18 cellular contexts compared by ENCODE assay signal in the genomic region with DNA sequence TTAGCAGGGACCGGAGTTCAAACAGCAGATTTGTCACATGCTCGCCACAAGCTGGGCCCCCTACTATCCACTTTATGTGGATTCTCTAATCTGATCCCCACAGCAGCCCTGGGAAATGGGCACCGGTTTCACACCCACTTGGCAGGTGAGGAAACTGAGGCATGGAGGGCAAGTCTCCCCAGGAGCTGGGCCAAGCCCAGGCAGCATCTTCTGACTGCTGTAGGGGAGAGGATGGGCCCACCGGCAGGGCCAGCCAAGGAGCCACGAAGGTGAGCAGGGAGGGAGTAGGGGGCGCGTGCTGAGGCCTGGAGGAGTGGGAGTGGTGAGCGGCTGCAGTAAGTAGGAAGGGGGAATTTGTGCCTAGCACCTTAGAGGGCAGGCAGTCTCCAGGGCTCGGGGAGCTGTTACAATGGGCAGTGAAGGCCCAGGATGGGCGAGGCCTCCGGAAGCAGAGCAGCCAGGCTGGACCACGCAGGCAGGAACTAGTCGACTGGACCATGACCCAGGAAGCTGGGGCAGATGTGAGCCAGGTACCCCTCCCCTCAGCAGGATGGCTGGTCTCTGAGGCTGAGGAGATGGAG. TPM values are rescaled to one million over a fixed set of nuclear protein-coding genes. Genes with fewer than 3 reads are reported as not detected.
A peak's percentile ranks its signal among the peaks of the same experiment; 100 is the strongest.
DNase-seq lines count a peak whose midpoint lies in the region; ATAC-seq and TF ChIP-seq lines count a peak whose summit lies in the region.
"Had no signal": no experiment of that assay in that cellular context is flagged by ENCODE, and none has a peak within 500 bp of the region (broad histone marks: within the 10 kb centered on the region; RNA-seq: fewer than 3 reads in every experiment).

No MANE protein-coding gene starts in this region.

- WGBS in H9 (ENCODE audit: extremely low coverage, insufficient read length, low lambda C conversion rate) = no CpG with 5 or more reads among the region's 13 CpGs

- H2AK5ac ChIP-seq in H9 (ENCODE audit: insufficient read length, low read length) = no peak overlapping the region

- H3K27ac Mint-ChIP-seq in H9 (peak overlapping the region in 2 of 3 experiments; percentile 23 to 70; a peak in 2 of 7 replicates), T-helper 17 cell (peak overlapping the region; percentile 92)
- H3K27ac Mint-ChIP-seq: B cell; CD8-positive, alpha-beta T cell; HFFc6 had no signal

- no peak overlapping the region for H2AFZ ChIP-seq in H9 (ENCODE audit: low read length)
- H2AFZ ChIP-seq: GM23338 had no signal

- no peak overlapping the region for H4K91ac ChIP-seq in H9 (ENCODE audit: insufficient read length, low read depth, low read length)

- no peak overlapping the region for H3K4me3 Mint-ChIP-seq in H9
- no peak overlapping the region for H3K4me3 Mint-ChIP-seq in T-helper 17 cell
- H3K4me3 Mint-ChIP-seq: B cell; CD8-positive, alpha-beta T cell; GM23338; HFFc6 had no signal

- no peaks in the 10 kb centered on the region for H4K20me1 ChIP-seq in H9 (ENCODE audit: control insufficient read depth, insufficient read depth, insufficient read length)

- H3K27me3 Mint-ChIP-seq in H9 (ENCODE audit: low read depth) (peaks cover 2% of the 10 kb centered on the region), T-helper 17 cell (no peaks in the 10 kb centered on the region)
- H3K27me3 Mint-ChIP-seq: B cell had no signal

- no peak overlapping the region for H2BK20ac ChIP-seq in H9 (ENCODE audit: low read depth, low read length, poor library complexity, severe bottlenecking)

- no peak overlapping the region for H4K5ac ChIP-seq in H9 (ENCODE audit: insufficient read length, low read depth, low read length)

- no peaks in the 10 kb centered on the region for H3K4me1 ChIP-seq in H9 (ENCODE audit: insufficient read depth, low read length)
- H3K4me1 ChIP-seq: BLaER1 treated with 17β-estradiol and CSF1 and Interleukin-3, amounts not matched to agents 10 nM and 100 nM had no signal

- H2BK120ac ChIP-seq in H9 (ENCODE audit: low read depth, low read length, poor library complexity, severe bottlenecking) = no peak overlapping the region

- H3K9ac ChIP-seq in H9 (ENCODE audit: extremely low read depth, insufficient read length, low read length) = no peak overlapping the region
- H3K9ac ChIP-seq: BLaER1 treated with 17β-estradiol and CSF1 and Interleukin-3, amounts not matched to agents 10 nM and 100 nM had no signal

- H2BK5ac ChIP-seq in H9 (ENCODE audit: insufficient read length, low read length) = no peak overlapping the region

- no peak for ATAC-seq in T-helper 17 cell
- ATAC-seq: CD8-positive, alpha-beta T cell; GM23338; HCT116 had no signal

- H3T11ph ChIP-seq in H9 (ENCODE audit: low read length) = no peak overlapping the region

- no peak overlapping the region for H3K14ac ChIP-seq in H9 (ENCODE audit: insufficient read depth, low read length)

- H3K56ac ChIP-seq in H9 (ENCODE audit: insufficient read length, low read depth, low read length) = no peak overlapping the region

- H3K18ac ChIP-seq in H9 (ENCODE audit: insufficient read length, low read depth, low read length) = no peak overlapping the region

- H3K23ac ChIP-seq in H9 (ENCODE audit: insufficient read length, low read depth, low read length) = no peak overlapping the region

- H3K27ac ChIP-seq in H9 (ENCODE audit: insufficient read length, low read depth, low read length) = no peak overlapping the region
- H3K27ac ChIP-seq: BLaER1 treated with 17β-estradiol and CSF1 and Interleukin-3, amounts not matched to agents 10 nM and 100 nM; HL-60 had no signal

- DNase-seq in activated effector memory CD4-positive, alpha-beta T cell treated with anti-CD3 and anti-CD28 coated beads, Interleukin-2, amount 50 U/mL, for 16 hours = peak; percentile 58
- DNase-seq in activated effector memory CD4-positive, alpha-beta T cell treated with Interleukin-2 at 50 U/mL for 16 hours = no peak
- DNase-seq in H9 (no peak), T-helper 17 cell (no peak), mesenteric fat pad (ENCODE audit: low spot score) (peak; percentile 80), NCI-H524 treated with DMSO at 0.1 percent for 48 hours (lab: John Stamatoyannopoulos, UW) (no peak)
- no peak for DNase-seq in activated CD8-positive, alpha-beta memory T cell treated with anti-CD3 and anti-CD28 coated beads for 24 hours
- no peak for DNase-seq in activated CD8-positive, alpha-beta memory T cell treated with anti-CD3 and anti-CD28 coated beads, Interleukin-2, amount 50 U/mL, for 48 hours
- DNase-seq: Calu3; CD8-positive, alpha-beta T cell; DMS79 treated with DMSO at 0.1 percent for 48 hours; GF-D8; HFFc6 had no signal

- H3K36me3 Mint-ChIP-seq in H9 (ENCODE audit: insufficient read depth in 1 of 3, low read depth in 3 of 3) (peaks cover 18 to 74% (median 43%) of the 10 kb centered on the region in 3 experiments; a peak in 6 of 7 replicates), T-helper 17 cell (ENCODE audit: low read depth) (peaks cover 9% of the 10 kb centered on the region)

- no peak overlapping the region for H3K4ac ChIP-seq in H9 (ENCODE audit: low read depth, low read length)

- H3K9me3 Mint-ChIP-seq in H9 = no peaks in the 10 kb centered on the region; a peak in 1 of 5 replicates
- H3K9me3 Mint-ChIP-seq: CD8-positive, alpha-beta T cell; GM23338; HFFc6 had no signal

- H4K8ac ChIP-seq in H9 (replicated peaks; ENCODE audit: insufficient read length, low read depth, low read length) = no peak overlapping the region

- H3K4me2 ChIP-seq in H9 (ENCODE audit: insufficient read depth, insufficient read length, low read length) = no peak overlapping the region
- H3K4me2 ChIP-seq: BLaER1 treated with 17β-estradiol and CSF1 and Interleukin-3, amounts not matched to agents 10 nM and 100 nM; GM23338 had no signal

- no peak for TF ChIP-seq CTCF in H9 (conservative IDR thresholded peaks at IDR 0.05)

- H3K23me2 ChIP-seq in H9 (ENCODE audit: insufficient read length, low read depth, low read length, poor library complexity, severe bottlenecking) = no peaks in the 10 kb centered on the region

- H3K79me1 ChIP-seq in H9 (ENCODE audit: insufficient read depth, low read depth, low read length, poor library complexity, severe bottlenecking) = no peaks in the 10 kb centered on the region

- no peak overlapping the region for H2BK15ac ChIP-seq in H9 (ENCODE audit: low read depth, low read length)

- H3K27me3 ChIP-seq in H9 (ENCODE audit: insufficient read depth, low read length) = no peaks in the 10 kb centered on the region
- H3K27me3 ChIP-seq: BLaER1 treated with 17β-estradiol and CSF1 and Interleukin-3, amounts not matched to agents 10 nM and 100 nM had no signal

- no peaks in the 10 kb centered on the region for H3K79me2 ChIP-seq in H9 (ENCODE audit: insufficient read depth, low read length)

- H3K9me3 ChIP-seq in H9 (ENCODE audit: control insufficient read depth, low read depth, low read length) = no peaks in the 10 kb centered on the region
- H3K9me3 ChIP-seq in T-helper 17 cell (ENCODE audit: control insufficient read depth, low read length, poor library complexity, severe bottlenecking) = no peaks in the 10 kb centered on the region
- H3K9me3 ChIP-seq: BLaER1 treated with 17β-estradiol and CSF1 and Interleukin-3, amounts not matched to agents 10 nM and 100 nM had no signal

- no peak overlapping the region for H2BK12ac ChIP-seq in H9 (ENCODE audit: insufficient read length, low read depth, low read length)

- H3K4me1 Mint-ChIP-seq in H9 (no peaks in the 10 kb centered on the region), T-helper 17 cell (peaks cover 8% of the 10 kb centered on the region)
- H3K4me1 Mint-ChIP-seq: B cell, GM23338 had no signal

RNA-seq across cellular contexts. Expression of gene COA5, which starts 37.1 kb away (rescaled TPM):
- total RNA-seq in H9 (2021) (23.6 and 24.5 TPM in 2 replicates), T-helper 17 cell (10 to 100 TPM; 20.0 to 20.7 TPM), mesenteric fat pad (18.0 TPM)

RNA-seq across cellular contexts. Expression of gene UNC50, which starts 37.2 kb away (rescaled TPM):
- total RNA-seq in H9 (2021) = 35.4 and 35.6 TPM in 2 replicates
- total RNA-seq in T-helper 17 cell = 10 to 100 TPM; 12.0 to 14.8 TPM
- total RNA-seq in mesenteric fat pad = 46.6 TPM

Comparison
In these comparisons a context has a peak if more than half of its experiments do, and no peak if none do; other contexts are left out.
1. DNase-seq: peak in activated effector memory CD4-positive, alpha-beta T cell treated with anti-CD3 and anti-CD28 coated beads, Interleukin-2, amount 50 U/mL, for 16 hours (single experiment) and mesenteric fat pad (single experiment); none in activated effector memory CD4-positive, alpha-beta T cell treated with Interleukin-2 at 50 U/mL for 16 hours (single experiment), H9 (single experiment), T-helper 17 cell (0 of 3), activated CD8-positive, alpha-beta memory T cell treated with anti-CD3 and anti-CD28 coated beads for 24 hours (single experiment), activated CD8-positive, alpha-beta memory T cell treated with anti-CD3 and anti-CD28 coated beads, Interleukin-2, amount 50 U/mL, for 48 hours (single experiment) and NCI-H524 treated with DMSO at 0.1 percent for 48 hours (single experiment).